Comparison of ENCODE assay signal across 1 cellular context in the genomic region with DNA sequence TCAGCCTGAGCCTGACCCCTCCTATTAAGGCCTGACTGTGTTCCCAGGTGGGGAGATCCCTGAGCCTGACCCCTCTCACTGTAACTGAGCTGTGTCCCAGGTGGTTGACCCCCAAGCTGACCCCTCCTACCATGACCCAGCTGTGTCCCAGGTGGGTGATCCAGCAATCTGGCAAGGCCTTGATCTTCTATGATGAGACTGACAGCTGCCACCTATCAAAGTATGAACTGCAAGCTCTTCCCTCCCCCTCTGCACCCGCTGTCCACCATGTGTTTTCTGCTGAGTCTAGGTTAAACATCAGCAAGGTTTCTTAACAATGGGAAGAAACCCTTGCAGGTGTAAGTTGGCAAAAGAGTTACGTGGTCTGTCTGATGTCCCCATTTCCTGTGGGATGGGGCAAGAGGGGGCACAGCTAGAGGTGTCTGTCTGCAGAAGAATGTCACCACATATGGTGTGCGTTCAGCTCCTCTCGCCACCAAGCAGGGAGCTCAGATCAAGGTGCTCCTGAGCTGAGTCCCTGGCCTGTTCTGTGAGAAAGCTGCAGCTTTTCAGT.
TF ChIP-seq lines count a peak whose summit lies in the region.

No MANE protein-coding gene starts in this region.

TF ChIP-seq in IMR-90, 13 proteins besides CTCF, POLR2A, EP300 and RAD21 (continued from another document):
- TF ChIP-seq, protein P1, sequence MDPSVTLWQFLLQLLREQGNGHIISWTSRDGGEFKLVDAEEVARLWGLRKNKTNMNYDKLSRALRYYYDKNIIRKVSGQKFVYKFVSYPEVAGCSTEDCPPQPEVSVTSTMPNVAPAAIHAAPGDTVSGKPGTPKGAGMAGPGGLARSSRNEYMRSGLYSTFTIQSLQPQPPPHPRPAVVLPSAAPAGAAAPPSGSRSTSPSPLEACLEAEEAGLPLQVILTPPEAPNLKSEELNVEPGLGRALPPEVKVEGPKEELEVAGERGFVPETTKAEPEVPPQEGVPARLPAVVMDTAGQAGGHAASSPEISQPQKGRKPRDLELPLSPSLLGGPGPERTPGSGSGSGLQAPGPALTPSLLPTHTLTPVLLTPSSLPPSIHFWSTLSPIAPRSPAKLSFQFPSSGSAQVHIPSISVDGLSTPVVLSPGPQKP (IDR thresholded peaks at IDR 0.05; ENCODE audit: borderline replicate concordance, low read depth, low read length), result no peak
- TF ChIP-seq FOS (IDR thresholded peaks at IDR 0.05; ENCODE audit: low read depth, low read length) (no peak), RCOR1 (IDR thresholded peaks at IDR 0.05; ENCODE audit: insufficient replicate concordance, low read length) (no peak), MXI1 (IDR thresholded peaks at IDR 0.05; ENCODE audit: borderline replicate concordance, low read depth, low read length) (no peak), RFX5 (IDR thresholded peaks at IDR 0.05; ENCODE audit: low read depth, low read length) (no peak), MAFK (IDR thresholded peaks at IDR 0.05; ENCODE audit: low read depth, low read length) (no peak), SMC3 (IDR thresholded peaks at IDR 0.05; ENCODE audit: low read depth, low read length) (no peak)
